ENCODE assay signal across 15 cellular contexts in genomic region chr2:219612605-219613286, GRCh38. TPM values are rescaled to one million over a fixed set of nuclear protein-coding genes. Genes with fewer than 3 reads are reported as not detected.
DNase-seq lines count a peak whose midpoint lies in the region; ATAC-seq and TF ChIP-seq lines count a peak whose summit lies in the region.
"Had no signal": no experiment of that assay in that cellular context is flagged by ENCODE, and none has a peak within 500 bp of the region (broad histone marks: within the 10 kb centered on the region; RNA-seq: fewer than 3 reads in every experiment).

No MANE protein-coding gene starts in this region.

- peaks cover 36% of the 10 kb centered on the region for H3K36me3 Mint-ChIP-seq in CD4-positive, alpha-beta T cell (ENCODE audit: low read depth)
- peaks cover 21 to 50% (median 35%) of the 10 kb centered on the region in 3 donors for H3K36me3 Mint-ChIP-seq in immature natural killer cell

- DNase-seq in CD4-positive, alpha-beta T cell = peak in 2 of 10 experiments; percentile 16 to 32
- DNase-seq in NCI-H2107 treated with DMSO at 0.1 percent for 48 hours (lab: John Stamatoyannopoulos, UW; ENCODE audit: unreplicated experiment) (peak; percentile 30), immature natural killer cell (peak; percentile 44 to 55 (median 45)), ACHN (no peak), dorsolateral prefrontal cortex (no peak)
- DNase-seq: activated CD4-positive, alpha-beta memory T cell treated with anti-CD3 and anti-CD28 coated beads, Interleukin-2, amount 10 ng/mL, durations not matched to agents 7 days and 5 days; colonic mucosa; NCI-H1694 treated with DMSO at 0.1 percent for 48 hours had no signal

- CTCF ChIA-PET in CD4-positive, alpha-beta T cell (lab: Charles Lee) = no interaction called here

- H3K27ac ChIP-seq in CD4-positive, alpha-beta T cell (ENCODE audit: low read depth, low read length) = no peak overlapping the region
- H3K27ac ChIP-seq in dorsolateral prefrontal cortex = no peak overlapping the region
- H3K27ac ChIP-seq: colonic mucosa had no signal

- no peaks in the 10 kb centered on the region for H3K27me3 ChIP-seq in CD4-positive, alpha-beta T cell (ENCODE audit: control insufficient read depth, insufficient read depth, low read length)
- H3K27me3 ChIP-seq in dorsolateral prefrontal cortex = no peaks in the 10 kb centered on the region
- H3K27me3 ChIP-seq: colonic mucosa had no signal

- no peaks in the 10 kb centered on the region for H3K9me3 Mint-ChIP-seq in CD4-positive, alpha-beta T cell
- no peaks in the 10 kb centered on the region for H3K9me3 Mint-ChIP-seq in immature natural killer cell
- H3K9me3 Mint-ChIP-seq: activated CD4-positive, alpha-beta memory T cell treated with anti-CD3 and anti-CD28 coated beads, Interleukin-2, amount 10 ng/mL, durations not matched to agents 7 days and 5 days had no signal

- intact Hi-C loops in CD4-positive, alpha-beta T cell (cut with DNase I, micrococcal nuclease) = no loop called here
- intact Hi-C loops in dorsolateral prefrontal cortex (cut with DNase I) = no loop called here

- H3K4me3 ChIP-seq in dorsolateral prefrontal cortex = no peak overlapping the region
- H3K4me3 ChIP-seq: colonic mucosa, HAP-1 had no signal

- no peaks in the 10 kb centered on the region for H3K27me3 Mint-ChIP-seq in CD4-positive, alpha-beta T cell
- peaks cover 0 to 5% (median 0%) of the 10 kb centered on the region in 3 donors for H3K27me3 Mint-ChIP-seq in immature natural killer cell (ENCODE audit: low read depth in 3 of 3)
- H3K27me3 Mint-ChIP-seq: activated CD4-positive, alpha-beta memory T cell treated with anti-CD3 and anti-CD28 coated beads, Interleukin-2, amount 10 ng/mL, durations not matched to agents 7 days and 5 days had no signal

- H3K4me3 Mint-ChIP-seq in CD4-positive, alpha-beta T cell = no peak overlapping the region
- H3K4me3 Mint-ChIP-seq in immature natural killer cell = peak overlapping the region in 4 of 5 donors; percentile 1 to 57 (median 22)
- H3K4me3 Mint-ChIP-seq: activated CD4-positive, alpha-beta memory T cell treated with anti-CD3 and anti-CD28 coated beads, Interleukin-2, amount 10 ng/mL, durations not matched to agents 7 days and 5 days had no signal

- in situ Hi-C loops in ACHN (cut with HindIII; ENCODE audit: low pct_ligation_motif_present, low pct_unique_long_range_greater_than_20kb, low sequenced_read_pairs) = no loop called here

- peak; percentile 59 for ATAC-seq in CD4-positive, alpha-beta T cell (ENCODE audit: poor library complexity)
- peak; percentile 57 for ATAC-seq in GM18861 (IDR thresholded peaks at IDR 0.05; ENCODE audit: unreplicated experiment)
- ATAC-seq in GM18870 (IDR thresholded peaks at IDR 0.05; ENCODE audit: unreplicated experiment) = no peak
- no peak for ATAC-seq in HG03354 (IDR thresholded peaks at IDR 0.05; ENCODE audit: poor library complexity, severe bottlenecking, unreplicated experiment)
- ATAC-seq: right cardiac atrium had no signal

- TF ChIP-seq CTCF in CD4-positive, alpha-beta T cell (IDR thresholded peaks at IDR 0.05) = no peak
- no peak for TF ChIP-seq CTCF in dorsolateral prefrontal cortex (IDR thresholded peaks at IDR 0.05 in 54 of 56, conservative IDR thresholded peaks at IDR 0.05 in 2 of 56; ENCODE audit: low read depth in 1 of 56, partially characterized antibody in 56 of 56)

- H3K9me3 ChIP-seq in CD4-positive, alpha-beta T cell (ENCODE audit: control insufficient read depth, low read length) = no peaks in the 10 kb centered on the region
- H3K9me3 ChIP-seq: colonic mucosa, HAP-1 had no signal

- H3K4me1 Mint-ChIP-seq in CD4-positive, alpha-beta T cell (ENCODE audit: low read depth) = peaks cover 18% of the 10 kb centered on the region
- peaks cover 11 to 15% of the 10 kb centered on the region in 2 donors for H3K4me1 Mint-ChIP-seq in immature natural killer cell

- POLR2A ChIA-PET in CD4-positive, alpha-beta T cell (lab: Charles Lee) = no interaction called here

- peak overlapping the region; percentile 56 for H3K27ac Mint-ChIP-seq in CD4-positive, alpha-beta T cell
- peak overlapping the region in 4 of 6 donors; percentile 54 to 86 (median 69) for H3K27ac Mint-ChIP-seq in immature natural killer cell
- H3K27ac Mint-ChIP-seq: activated CD4-positive, alpha-beta memory T cell treated with anti-CD3 and anti-CD28 coated beads, Interleukin-2, amount 10 ng/mL, durations not matched to agents 7 days and 5 days had no signal

RNA-seq across cellular contexts. Expression of gene SLC4A3, which starts 14.7 kb away (rescaled TPM):
- total RNA-seq in CD4-positive, alpha-beta T cell = under 1 TPM; 0.16 to 0.20 TPM
- polyA plus RNA-seq in immature natural killer cell = under 1 TPM in 1 of 3 donors, not detected in 2; 0.52 TPM
- total RNA-seq in dorsolateral prefrontal cortex = 10 to 100 TPM; 18.5 to 75.5 (median 53.9) TPM
- total RNA-seq: activated CD4-positive, alpha-beta memory T cell treated with anti-CD3 and anti-CD28 coated beads, Interleukin-2, amount 10 ng/mL, durations not matched to agents 7 days and 5 days; T-helper 2 cell treated with Interferon-gamma antibody and Interleukin-4, amounts not matched to agents 100 ng/mL and 5 ng/mL, for 36 hours had no signal

RNA-seq across cellular contexts. Expression of gene STK11IP, which starts 15.1 kb away (rescaled TPM):
- 10 to 100 TPM; 23.9 to 27.2 TPM for total RNA-seq in CD4-positive, alpha-beta T cell
- 10 to 100 TPM; 12.6 to 18.4 (median 16.6) TPM for polyA plus RNA-seq in immature natural killer cell
- total RNA-seq in dorsolateral prefrontal cortex = 10 to 100 TPM; 24.7 to 91.0 (median 46.3) TPM

RNA-seq across cellular contexts. Expression of gene INHA, which starts 40.6 kb away (rescaled TPM):
- not detected for total RNA-seq in CD4-positive, alpha-beta T cell
- not detected for polyA plus RNA-seq in immature natural killer cell
- 1 to 10 TPM in 111 of 120 experiments, under 1 TPM in 8, not detected in 1; 0.54 to 6.4 (median 2.5) TPM for total RNA-seq in dorsolateral prefrontal cortex
- total RNA-seq: activated CD4-positive, alpha-beta memory T cell treated with anti-CD3 and anti-CD28 coated beads, Interleukin-2, amount 10 ng/mL, durations not matched to agents 7 days and 5 days; colonic mucosa; T-helper 2 cell treated with Interferon-gamma antibody and Interleukin-4, amounts not matched to agents 100 ng/mL and 5 ng/mL, for 36 hours; temporal lobe had no signal

RNA-seq across cellular contexts. Expression of gene OBSL1, which starts 41.4 kb away (rescaled TPM):
- under 1 TPM; 0.31 to 0.49 TPM for total RNA-seq in CD4-positive, alpha-beta T cell
- under 1 TPM in 1 of 3 donors, not detected in 2; 0.53 TPM for polyA plus RNA-seq in immature natural killer cell
- total RNA-seq in dorsolateral prefrontal cortex = 100 to 1,000 TPM in 54 of 120 experiments, 10 to 100 TPM in 66; 54.9 to 144 (median 98.1) TPM
- total RNA-seq: activated CD4-positive, alpha-beta memory T cell treated with anti-CD3 and anti-CD28 coated beads, Interleukin-2, amount 10 ng/mL, durations not matched to agents 7 days and 5 days; T-helper 2 cell treated with Interferon-gamma antibody and Interleukin-4, amounts not matched to agents 100 ng/mL and 5 ng/mL, for 36 hours had no signal

Comparison
In these comparisons a context has a peak if more than half of its experiments do, and no peak if none do; other contexts are left out.
1. ATAC-seq: peak in CD4-positive, alpha-beta T cell (single experiment) and GM18861 (single experiment); none in GM18870 (single experiment) and HG03354 (single experiment).
2. DNase-seq: peak in NCI-H2107 treated with DMSO at 0.1 percent for 48 hours (single experiment) and immature natural killer cell (3 of 3); none in ACHN (single experiment) and dorsolateral prefrontal cortex (0 of 10).
3. RNA of gene SLC4A3, which starts 14.7 kb away (total RNA-seq): 18.5 to 75.5 TPM in dorsolateral prefrontal cortex; 0.16 to 0.20 TPM in CD4-positive, alpha-beta T cell; every median in the first group is over 10 times any median in the second.